In genomic region chr1:226308166-226308722, GRCh38 we compare ENCODE assay signal across 8 cellular contexts.
A peak's percentile ranks its signal among the peaks of the same experiment; 100 is the strongest.
DNase-seq lines count a peak whose midpoint lies in the region; ATAC-seq and TF ChIP-seq lines count a peak whose summit lies in the region.

No MANE protein-coding gene starts in this region.

- H3K27me3 ChIP-seq in endocrine pancreas (ENCODE audit: control insufficient read depth, insufficient read depth, low read length), result no peaks in the 10 kb centered on the region

- peaks cover 5% of the 10 kb centered on the region for H3K4me1 ChIP-seq in endocrine pancreas (ENCODE audit: control insufficient read depth, insufficient read depth, low read length)

- peak overlapping the region; percentile 53 for H3K4me3 ChIP-seq in endocrine pancreas (ENCODE audit: control insufficient read depth, insufficient read depth, low read length)

- H3K27ac Mint-ChIP-seq in nephron progenitor cell, result peak overlapping the region; percentile 83

- peaks cover 3% of the 10 kb centered on the region for H3K27me3 Mint-ChIP-seq in nephron progenitor cell (ENCODE audit: low read depth, poor library complexity)

- H3K36me3 ChIP-seq in endocrine pancreas (ENCODE audit: control insufficient read depth, insufficient read depth, low read length), result no peaks in the 10 kb centered on the region

- DNase-seq in activated T-cell treated with anti-CD3 and anti-CD28 coated beads for 24 hours (ENCODE audit: low read depth) (peak; percentile 11), activated T-cell treated with anti-CD3 and anti-CD28 coated beads for 4 hours (no peak), T-helper 9 cell (peak; percentile 10), nephron progenitor cell (no peak), NCI-H128 (lab: John Stamatoyannopoulos, UW; ENCODE audit: unreplicated experiment) (no peak), middle frontal gyrus (ENCODE audit: extremely low spot score, low spot score) (no peak)

- peaks cover 42% of the 10 kb centered on the region for H3K4me1 Mint-ChIP-seq in nephron progenitor cell

- ATAC-seq in HG03159 (IDR thresholded peaks at IDR 0.05; ENCODE audit: unreplicated experiment), result peak; percentile 13

- H3K9me3 ChIP-seq in endocrine pancreas (ENCODE audit: control insufficient read depth, low read length), result no peaks in the 10 kb centered on the region

- H3K36me3 Mint-ChIP-seq in nephron progenitor cell (ENCODE audit: low read depth), result peaks cover 7% of the 10 kb centered on the region

- TF ChIP-seq CTCF in nephron progenitor cell (IDR thresholded peaks at IDR 0.05), result no peak

- no peaks in the 10 kb centered on the region for H3K9me3 Mint-ChIP-seq in nephron progenitor cell

- H3K4me3 Mint-ChIP-seq in nephron progenitor cell, result peak overlapping the region; percentile 94

- peak overlapping the region; percentile 77 for H3K9ac ChIP-seq in endocrine pancreas (ENCODE audit: control insufficient read depth, insufficient read depth, low read length)

Comparison
In these comparisons a context has a peak if more than half of its experiments do, and no peak if none do; other contexts are left out.
1. DNase-seq: peak in activated T-cell treated with anti-CD3 and anti-CD28 coated beads for 24 hours (single experiment) and T-helper 9 cell (single experiment); none in activated T-cell treated with anti-CD3 and anti-CD28 coated beads for 4 hours (single experiment), nephron progenitor cell (single experiment), NCI-H128 (single experiment) and middle frontal gyrus (single experiment).